Comparison of ENCODE assay signal across 5 cellular contexts in genomic region chrX:3829041-3829531, GRCh38.
DNase-seq lines count a peak whose midpoint lies in the region; ATAC-seq, FAIRE-seq and TF ChIP-seq lines count a peak whose summit lies in the region.
"Not testable (repeated sequence)": the region's sequence is repeated elsewhere in the genome, so short reads cannot be mapped to it uniquely, and the experiment has no call there.

No MANE protein-coding gene starts in this region.

- 82% methylated on average over 5 of the region's 12 CpGs for WGBS in GM12878 (ENCODE audit: insufficient coverage, insufficient replicate concordance, low lambda C conversion rate, missing lambda C conversion rate)

- TF ChIP-seq EP300 in GM12878 (IDR thresholded peaks at IDR 0.05; ENCODE audit: borderline replicate concordance in 1 of 2, control insufficient read depth in 1 of 2, low read depth in 2 of 2, low read length in 2 of 2), result not testable (repeated sequence)

- H3K4me3 ChIP-seq in GM12878, result not testable (repeated sequence)

- not testable (repeated sequence) for H3K27me3 ChIP-seq in GM12878 (replicated peaks in 1 of 2; ENCODE audit: control insufficient read depth in 2 of 2, insufficient read depth in 2 of 2, low read length in 1 of 2); foreskin keratinocyte

- not testable (repeated sequence) for TF ChIP-seq RAD21 in GM12878 (IDR thresholded peaks at IDR 0.05; ENCODE audit: insufficient read depth, low read depth, low read length)

- not testable (repeated sequence) for H3K4me1 ChIP-seq in GM12878 (ENCODE audit: control insufficient read depth, insufficient read depth, low read length); foreskin keratinocyte

- H2AFZ ChIP-seq in GM12878 (ENCODE audit: control insufficient read depth, low read depth, low read length), result not testable (repeated sequence)

- not testable (repeated sequence) for H3K4me1 Mint-ChIP-seq in activated CD4-positive, alpha-beta T cell treated with anti-CD3 and anti-CD28 coated beads, Interleukin-2, amount 10 ng/mL, durations not matched to agents 24 days and 14 days

- H3K36me3 Mint-ChIP-seq in activated CD4-positive, alpha-beta T cell treated with anti-CD3 and anti-CD28 coated beads, Interleukin-2, amount 10 ng/mL, durations not matched to agents 24 days and 14 days (ENCODE audit: low read depth), result not testable (repeated sequence)

- ATAC-seq in GM12878, result not testable (repeated sequence)
- peak; percentile 93 for ATAC-seq in foreskin keratinocyte

- BruUV-seq in GM12878 (replicated peaks; lab: Mats Ljungman, UMichigan), result TSS peak; percentile 12

- not testable (repeated sequence) for FAIRE-seq in GM12878 (lab: Jason Lieb, UNC)

- peak overlapping the region; percentile 73 for H3K27ac ChIP-seq in RWPE1
- H3K27ac ChIP-seq in GM12878 (ENCODE audit: control insufficient read depth, insufficient read depth); foreskin keratinocyte: not testable (repeated sequence)
- peak overlapping the region; percentile 24 for H3K27ac ChIP-seq in epithelial cell of prostate

- SMC1A ChIA-PET in GM12878 (lab: Charles Lee; ENCODE audit: uncharacterized antibody, unreplicated experiment), result not testable (repeated sequence)

- not testable (repeated sequence) for H3K9me3 ChIP-seq in GM12878 (replicated peaks; ENCODE audit: control insufficient read depth, insufficient read depth, low read length)

- TF ChIP-seq CTCF in RWPE1 (conservative IDR thresholded peaks at IDR 0.05; ENCODE audit: low read depth); GM12878 (IDR thresholded peaks at IDR 0.05 in 2 of 3, conservative IDR thresholded peaks at IDR 0.05 in 1 of 3; ENCODE audit: control insufficient read depth in 2 of 3, extremely low read depth in 1 of 3, insufficient read depth in 1 of 3, low read depth in 3 of 3, low read length in 3 of 3); foreskin keratinocyte (conservative IDR thresholded peaks at IDR 0.05): not testable (repeated sequence)

- not testable (repeated sequence) for H4K20me1 ChIP-seq in GM12878 (ENCODE audit: control insufficient read depth, insufficient read depth)

- H3K27me3 Mint-ChIP-seq in activated CD4-positive, alpha-beta T cell treated with anti-CD3 and anti-CD28 coated beads, Interleukin-2, amount 10 ng/mL, durations not matched to agents 24 days and 14 days, result not testable (repeated sequence)

- RAD21 ChIA-PET in GM12878 (lab: Charles Lee; ENCODE audit: unreplicated experiment), result not testable (repeated sequence)

- intact Hi-C loops in activated CD4-positive, alpha-beta T cell treated with anti-CD3 and anti-CD28 coated beads, Interleukin-2, amount 10 ng/mL, durations not matched to agents 24 days and 14 days (cut with micrococcal nuclease); GM12878 (cut with micrococcal nuclease; ENCODE audit: unreplicated experiment): not testable (repeated sequence)

- H3K79me2 ChIP-seq in GM12878 (ENCODE audit: control insufficient read depth, insufficient read depth, low read length), result not testable (repeated sequence)

- POLR2A ChIA-PET in RWPE1 (lab: Yijun Ruan, JAX; ENCODE audit: low non-redundant PET); GM12878 (lab: Charles Lee): not testable (repeated sequence)

- in situ Hi-C loops in GM12878 (cut with MboI), result not testable (repeated sequence)

- H3K36me3 ChIP-seq in GM12878 (ENCODE audit: control insufficient read depth in 2 of 2, insufficient read depth in 2 of 2, low read length in 1 of 2), result not testable (repeated sequence)

- not testable (repeated sequence) for TF ChIP-seq POLR2A in GM12878 (IDR thresholded peaks at IDR 0.05; ENCODE audit: low read depth, low read length)

- H3K27ac Mint-ChIP-seq in activated CD4-positive, alpha-beta T cell treated with anti-CD3 and anti-CD28 coated beads, Interleukin-2, amount 10 ng/mL, durations not matched to agents 24 days and 14 days, result not testable (repeated sequence)

- DNase-seq in RWPE1 (ENCODE audit: low spot score); GM12878 (ENCODE audit: low read depth, low spot score); epithelial cell of prostate (ENCODE audit: low read depth, low spot score); foreskin keratinocyte: not testable (repeated sequence)
- peak; percentile 4 for DNase-seq in activated CD4-positive, alpha-beta T cell treated with anti-CD3 and anti-CD28 coated beads, Interleukin-2, amount 10 ng/mL, durations not matched to agents 24 days and 14 days

- H3K9me3 Mint-ChIP-seq in activated CD4-positive, alpha-beta T cell treated with anti-CD3 and anti-CD28 coated beads, Interleukin-2, amount 10 ng/mL, durations not matched to agents 24 days and 14 days, result not testable (repeated sequence)

- CTCF ChIA-PET in RWPE1 (lab: Yijun Ruan, JAX); GM12878 (lab: Yijun Ruan, JAX): not testable (repeated sequence)

- H3K4me2 ChIP-seq in GM12878 (ENCODE audit: control insufficient read depth, insufficient read depth), result not testable (repeated sequence)

- not testable (repeated sequence) for H3K9ac ChIP-seq in GM12878 (ENCODE audit: control insufficient read depth, insufficient read depth, low read length)

- H3K4me3 Mint-ChIP-seq in activated CD4-positive, alpha-beta T cell treated with anti-CD3 and anti-CD28 coated beads, Interleukin-2, amount 10 ng/mL, durations not matched to agents 24 days and 14 days, result not testable (repeated sequence)
